2 cellular contexts compared by ENCODE assay signal in genomic region chr9:33159760-33160127, GRCh38.
A peak's percentile ranks its signal among the peaks of the same experiment; 100 is the strongest.
TF ChIP-seq lines count a peak whose summit lies in the region.

No MANE protein-coding gene starts in this region.

TF ChIP-seq in GM12878, 131 proteins besides CTCF, POLR2A, EP300 and RAD21 (continues in another document):
- TF ChIP-seq TCF12 (IDR thresholded peaks at IDR 0.05; ENCODE audit: low read depth, low read length) = 0 out of 2 replicates have a peak, but pooled peaks have one; percentile 44
- TF ChIP-seq MLLT1 (IDR thresholded peaks at IDR 0.05) = 0 out of 2 replicates have a peak, but pooled peaks have one; percentile 42
- no peak for TF ChIP-seq USF2 (IDR thresholded peaks at IDR 0.05; ENCODE audit: borderline replicate concordance, low read depth, low read length)
- peak; percentile 66 for TF ChIP-seq BCL3 (IDR thresholded peaks at IDR 0.05; ENCODE audit: borderline replicate concordance, insufficient read depth, low read depth, low read length, poor library complexity, severe bottlenecking)
- no peak for TF ChIP-seq BCLAF1 (IDR thresholded peaks at IDR 0.05)
- TF ChIP-seq SUPT20H (IDR thresholded peaks at IDR 0.05; ENCODE audit: borderline replicate concordance, control insufficient read depth, low read depth, low read length) = no peak
- no peak for TF ChIP-seq HSF1 (IDR thresholded peaks at IDR 0.05; ENCODE audit: low read depth, low read length)
- TF ChIP-seq MEF2B (IDR thresholded peaks at IDR 0.05; ENCODE audit: partially characterized antibody, poor library complexity, severe bottlenecking) = no peak
- no peak for TF ChIP-seq ZNF687 (IDR thresholded peaks at IDR 0.05)

TF ChIP-seq in HepG2, 621 proteins besides CTCF, POLR2A, EP300 and RAD21 (continued from another document):
- TF ChIP-seq ZFP1 (CRISPR knock-in tag; IDR thresholded peaks at IDR 0.05) (no peak), GABPA (IDR thresholded peaks at IDR 0.05; ENCODE audit: low read depth, low read length) (no peak), GABPA (CRISPR knock-in tag; IDR thresholded peaks at IDR 0.05; ENCODE audit: low read depth) (no peak), ZNF34 (CRISPR knock-in tag; IDR thresholded peaks at IDR 0.05; ENCODE audit: borderline replicate concordance) (no peak), TMF1 (CRISPR knock-in tag; IDR thresholded peaks at IDR 0.05; ENCODE audit: low read depth) (no peak), SP140L (CRISPR knock-in tag; IDR thresholded peaks at IDR 0.05; ENCODE audit: borderline replicate concordance) (no peak), RARA (CRISPR knock-in tag; IDR thresholded peaks at IDR 0.05) (no peak), STAG1 (CRISPR knock-in tag; IDR thresholded peaks at IDR 0.05) (no peak)
